2 cellular contexts compared by ENCODE assay signal in genomic region chr12:120260607-120261006, GRCh38.
TF ChIP-seq lines count a peak whose summit lies in the region.

No MANE protein-coding gene starts in this region.

TF ChIP-seq in HCT116, 20 proteins besides CTCF, POLR2A, EP300 and RAD21:
- TF ChIP-seq YY1 (IDR thresholded peaks at IDR 0.05; ENCODE audit: extremely low read depth, insufficient replicate concordance, low read depth, low read length) (no peak), ZFX (IDR thresholded peaks at IDR 0.05) (no peak), EZH2phosphoT487 (IDR thresholded peaks at IDR 0.05; ENCODE audit: borderline replicate concordance) (no peak), JUND (IDR thresholded peaks at IDR 0.05) (no peak), EZH2 (IDR thresholded peaks at IDR 0.05) (no peak), ATF3 (IDR thresholded peaks at IDR 0.05) (no peak), REST (IDR thresholded peaks at IDR 0.05; ENCODE audit: low read depth) (no peak), SIN3A (IDR thresholded peaks at IDR 0.05; ENCODE audit: low read depth) (no peak)

TF ChIP-seq in GM23338, 12 proteins besides CTCF, POLR2A, EP300 and RAD21:
- TF ChIP-seq REST (IDR thresholded peaks at IDR 0.05; ENCODE audit: unreplicated experiment) (no peak), JUNB (IDR thresholded peaks at IDR 0.05; ENCODE audit: unreplicated experiment) (no peak), ZNF331 (CRISPR knock-in tag; IDR thresholded peaks at IDR 0.05; ENCODE audit: low read depth) (no peak), CREB1 (CRISPR knock-in tag; IDR thresholded peaks at IDR 0.05; ENCODE audit: low read depth) (no peak), POLR2AphosphoS5 (IDR thresholded peaks at IDR 0.05; ENCODE audit: low read depth) (no peak), ZNF462 (CRISPR knock-in tag; IDR thresholded peaks at IDR 0.05) (no peak), ZNF114 (CRISPR knock-in tag; IDR thresholded peaks at IDR 0.05) (no peak), NANOG (IDR thresholded peaks at IDR 0.05; ENCODE audit: borderline replicate concordance) (no peak), EZH2 (IDR thresholded peaks at IDR 0.05; ENCODE audit: low read depth, unreplicated experiment) (no peak), ETS1 (IDR thresholded peaks at IDR 0.05) (no peak), EZH2phosphoT487 (IDR thresholded peaks at IDR 0.05; ENCODE audit: unreplicated experiment) (no peak), STAT1 (IDR thresholded peaks at IDR 0.05; ENCODE audit: unreplicated experiment) (no peak)
TF ChIP-seq in GM23338: peak in this region for 0.
